ENCODE assay signal across 1 cellular context in genomic region chr1:46193984-46194570, GRCh38.
TF ChIP-seq lines count a peak whose summit lies in the region.

No MANE protein-coding gene starts in this region.

TF ChIP-seq in H1, 55 proteins besides CTCF, POLR2A, EP300 and RAD21:
- TF ChIP-seq EZH2 (IDR thresholded peaks at IDR 0.05; ENCODE audit: low read depth, low read length, severe bottlenecking) (no peak), SIN3A (conservative IDR thresholded peaks at IDR 0.05 in 1 of 2, IDR thresholded peaks at IDR 0.05 in 1 of 2; ENCODE audit: low read depth in 1 of 2, low read length in 2 of 2) (no peak), TEAD4 (IDR thresholded peaks at IDR 0.05; ENCODE audit: low read depth, low read length) (0 out of 2 replicates have a peak, but pooled peaks have one; percentile 21), MAX (IDR thresholded peaks at IDR 0.05) (no peak), CTBP2 (IDR thresholded peaks at IDR 0.05; ENCODE audit: borderline replicate concordance, insufficient read depth, insufficient read length, low read length) (no peak)
